In genomic region chr6:33440649-33441309, GRCh38 we compare ENCODE assay signal across 16 cellular contexts. TPM values are rescaled to one million over a fixed set of nuclear protein-coding genes. Genes with fewer than 3 reads are reported as not detected.
DNase-seq lines count a peak whose midpoint lies in the region; ATAC-seq, FAIRE-seq and TF ChIP-seq lines count a peak whose summit lies in the region.
"Had no signal": no experiment of that assay in that cellular context is flagged by ENCODE, and none has a peak within 500 bp of the region (broad histone marks: within the 10 kb centered on the region; RNA-seq: fewer than 3 reads in every experiment).

No MANE protein-coding gene starts in this region.

- H3K4me3 ChIP-seq in K562 (no peak overlapping the region), uterus (no peak overlapping the region)
- H3K4me3 ChIP-seq: A549 had no signal

- peak overlapping the region; percentile 32 to 72; a peak in 3 of 4 replicates for H3K9ac ChIP-seq in K562 (ENCODE audit: insufficient read depth in 1 of 2, low read depth in 2 of 2, low read length in 2 of 2)
- H3K9ac ChIP-seq: KMS-11 had no signal

- H2AFZ ChIP-seq in K562 (ENCODE audit: low read depth, low read length), result peak overlapping the region; percentile 70

- H3K27ac Mint-ChIP-seq in activated naive CD4-positive, alpha-beta T cell treated with anti-CD3 and anti-CD28 coated beads, Interleukin-2, amount 10 ng/mL, durations not matched to agents 7 days and 5 days, result peak overlapping the region; percentile 26
- peak overlapping the region; percentile 79 for H3K27ac Mint-ChIP-seq in stimulated activated effector memory CD8-positive, alpha-beta T cell treated with anti-CD3 and anti-CD28 coated beads, Interleukin-12 subunit alpha, Interleukin-12 subunit beta, amount 100 ng/mL, for 72 hours

- TF ChIP-seq EP300 in K562 (IDR thresholded peaks at IDR 0.05; ENCODE audit: low read length), result no peak

- ATAC-seq in K562 (peak; percentile 88), HG03280 (IDR thresholded peaks at IDR 0.05; ENCODE audit: unreplicated experiment) (no peak)
- no peak for ATAC-seq in stimulated activated effector memory CD8-positive, alpha-beta T cell treated with anti-CD3 and anti-CD28 coated beads, Interleukin-12 subunit alpha, Interleukin-12 subunit beta, amount 100 ng/mL, for 72 hours
- ATAC-seq: A549, PC-3 had no signal

- H3K4me1 ChIP-seq in K562 (replicated peaks in 1 of 2; ENCODE audit: control insufficient read depth in 2 of 2, insufficient read depth in 2 of 2, low read length in 2 of 2) (peaks cover 19 to 32% of the 10 kb centered on the region in 2 experiments), uterus (no peaks in the 10 kb centered on the region)
- H3K4me1 ChIP-seq: A549 had no signal

- H3K4me1 Mint-ChIP-seq in activated naive CD4-positive, alpha-beta T cell treated with anti-CD3 and anti-CD28 coated beads, Interleukin-2, amount 10 ng/mL, durations not matched to agents 7 days and 5 days, result no peaks in the 10 kb centered on the region
- H3K4me1 Mint-ChIP-seq in stimulated activated effector memory CD8-positive, alpha-beta T cell treated with anti-CD3 and anti-CD28 coated beads, Interleukin-12 subunit alpha, Interleukin-12 subunit beta, amount 100 ng/mL, for 72 hours, result peaks cover 6% of the 10 kb centered on the region

- CTCF ChIA-PET in activated naive CD4-positive, alpha-beta T cell treated with anti-CD3 and anti-CD28 coated beads, Interleukin-2, amount 10 ng/mL, durations not matched to agents 7 days and 5 days (lab: Charles Lee), result interaction anchor here (1.1 to 1.2 kb wide), 2 partner anchors 9 kb away, joined by 3 to 4 read pairs; no protein-coding TSS in a partner anchor
- CTCF ChIA-PET in K562 (lab: Yijun Ruan, JAX; ENCODE audit: low intra/inter-chr PET ratio), result no interaction called here

- DNase-seq in activated naive CD4-positive, alpha-beta T cell treated with anti-CD3 and anti-CD28 coated beads, Interleukin-2, amount 10 ng/mL, durations not matched to agents 7 days and 5 days, result no peak
- no peak for DNase-seq in activated naive CD4-positive, alpha-beta T cell treated with anti-CD3 and anti-CD28 coated beads, Interleukin-2, amount 50 U/mL, for 16 hours
- DNase-seq in GM13976 (ENCODE audit: low spot score) (peak; percentile 9), K562 (ENCODE audit: extremely low read depth in 1 of 4, low spot score in 3 of 4) (peak; percentile 55 to 78 (median 62)), uterus (no peak)
- no peak for DNase-seq in stimulated activated effector memory CD8-positive, alpha-beta T cell treated with anti-CD3 and anti-CD28 coated beads, Interleukin-12 subunit alpha, Interleukin-12 subunit beta, amount 100 ng/mL, for 72 hours (ENCODE audit: low spot score in 2 of 2)
- DNase-seq: CD4-positive, CD25-positive, alpha-beta regulatory T cell; GF-D8; GOT3; NCI-H1092; NCI-H2107; NCI-H345; PC-3 had no signal

- H3K27me3 ChIP-seq in K562 (ENCODE audit: control insufficient read depth in 2 of 2, insufficient read depth in 2 of 2, low read length in 2 of 2) (no peaks in the 10 kb centered on the region), uterus (no peaks in the 10 kb centered on the region)

- no TSS peak for BruUV-seq in K562 (replicated peaks; lab: Mats Ljungman, UMichigan)

- no peak overlapping the region for H3K4me3 Mint-ChIP-seq in activated naive CD4-positive, alpha-beta T cell treated with anti-CD3 and anti-CD28 coated beads, Interleukin-2, amount 10 ng/mL, durations not matched to agents 7 days and 5 days
- no peak overlapping the region for H3K4me3 Mint-ChIP-seq in stimulated activated effector memory CD8-positive, alpha-beta T cell treated with anti-CD3 and anti-CD28 coated beads, Interleukin-12 subunit alpha, Interleukin-12 subunit beta, amount 100 ng/mL, for 72 hours
- H3K4me3 Mint-ChIP-seq: CD4-positive, CD25-positive, alpha-beta regulatory T cell had no signal

- no peaks in the 10 kb centered on the region for H3K9me3 ChIP-seq in K562 (replicated peaks; ENCODE audit: control insufficient read depth, insufficient read depth, low read depth, low read length)
- no peaks in the 10 kb centered on the region for H3K9me3 ChIP-seq in uterus
- H3K9me3 ChIP-seq: A549 had no signal

- no peak for TF ChIP-seq RAD21 in K562 (CRISPR knock-in tag; conservative IDR thresholded peaks at IDR 0.05 in 1 of 2, IDR thresholded peaks at IDR 0.05 in 1 of 2)

- peaks cover 49% of the 10 kb centered on the region for H3K36me3 Mint-ChIP-seq in activated naive CD4-positive, alpha-beta T cell treated with anti-CD3 and anti-CD28 coated beads, Interleukin-2, amount 10 ng/mL, durations not matched to agents 7 days and 5 days
- peaks cover 82% of the 10 kb centered on the region for H3K36me3 Mint-ChIP-seq in stimulated activated effector memory CD8-positive, alpha-beta T cell treated with anti-CD3 and anti-CD28 coated beads, Interleukin-12 subunit alpha, Interleukin-12 subunit beta, amount 100 ng/mL, for 72 hours

- POLR2A ChIA-PET in K562 (lab: Yijun Ruan, JAX), result interaction anchor here (0.6 to 3.8 kb wide), 11 partner anchors 9 to 270 kb away, joined by 3 to 30 read pairs (median 4); partner anchors contain the start of genes PFDN6, RING1, RPS18 and VPS52

- H3K9me1 ChIP-seq in K562 (ENCODE audit: control insufficient read depth, insufficient read depth, low read length), result peaks cover 3% of the 10 kb centered on the region

- TF ChIP-seq CTCF in GM13976 (IDR thresholded peaks at IDR 0.05; ENCODE audit: borderline replicate concordance, control extremely low read depth, extremely low read depth, insufficient read depth, missing control alignments) (no peak), K562 (IDR thresholded peaks at IDR 0.05 in 2 of 3, conservative IDR thresholded peaks at IDR 0.05 in 1 of 3; ENCODE audit: insufficient read depth in 2 of 3, low read depth in 1 of 3, low read length in 3 of 3) (no peak), uterus (IDR thresholded peaks at IDR 0.05) (no peak)

- no peaks in the 10 kb centered on the region for H3K27me3 Mint-ChIP-seq in activated naive CD4-positive, alpha-beta T cell treated with anti-CD3 and anti-CD28 coated beads, Interleukin-2, amount 10 ng/mL, durations not matched to agents 7 days and 5 days
- H3K27me3 Mint-ChIP-seq: CD4-positive, CD25-positive, alpha-beta regulatory T cell had no signal

- H3K36me3 ChIP-seq in K562 (ENCODE audit: control insufficient read depth, insufficient read depth, low read length), result peaks cover 72% of the 10 kb centered on the region
- no peaks in the 10 kb centered on the region for H3K36me3 ChIP-seq in uterus

- H4K20me1 ChIP-seq in K562 (replicated peaks; ENCODE audit: control insufficient read depth, insufficient read depth, low read length), result no peaks in the 10 kb centered on the region; the same call in 1 of the 2 replicates

- H3K4me2 ChIP-seq in K562 (ENCODE audit: insufficient read depth, low read length), result peak overlapping the region; percentile 71
- H3K4me2 ChIP-seq: A549, KMS-11 had no signal

- H3K9me3 Mint-ChIP-seq in activated naive CD4-positive, alpha-beta T cell treated with anti-CD3 and anti-CD28 coated beads, Interleukin-2, amount 10 ng/mL, durations not matched to agents 7 days and 5 days, result no peaks in the 10 kb centered on the region
- no peaks in the 10 kb centered on the region for H3K9me3 Mint-ChIP-seq in stimulated activated effector memory CD8-positive, alpha-beta T cell treated with anti-CD3 and anti-CD28 coated beads, Interleukin-12 subunit alpha, Interleukin-12 subunit beta, amount 100 ng/mL, for 72 hours
- H3K9me3 Mint-ChIP-seq: CD4-positive, CD25-positive, alpha-beta regulatory T cell had no signal

- FAIRE-seq in K562 (lab: Jason Lieb, UNC), result peak; percentile 90
- FAIRE-seq: A549 had no signal

- intact Hi-C loops in K562 (cut with micrococcal nuclease) (no loop called here), uterus (cut with DNase I; ENCODE audit: low total_unique reads) (no loop called here)

- no peak for TF ChIP-seq POLR2A in K562 (conservative IDR thresholded peaks at IDR 0.05)
- no peak for TF ChIP-seq POLR2A in uterus (IDR thresholded peaks at IDR 0.05)

- WGBS in K562 (ENCODE audit: insufficient coverage, low coverage, missing lambda C conversion rate), result 11% methylated on average over 19 of the region's 19 CpGs

- H3K27ac ChIP-seq in K562 (ENCODE audit: extremely low read depth, low read depth, low read length), result peak overlapping the region; percentile 53; the same call in 2 of the 3 replicates
- H3K27ac ChIP-seq in uterus, result no peak overlapping the region
- H3K27ac ChIP-seq: A549, KMS-11 had no signal

- no peaks in the 10 kb centered on the region for H3K79me2 ChIP-seq in K562 (ENCODE audit: control insufficient read depth, insufficient read depth, low read length)

- in situ Hi-C loops in GM13976 (cut with MboI; ENCODE audit: low sequenced_read_pairs, unreplicated experiment), result no loop called here
- in situ Hi-C loops in K562 (cut with MboI), result no loop called here

RNA-seq across cellular contexts. Expression of gene ZBTB9, which starts 13.6 kb away (rescaled TPM):
- 14.2 and 31.6 TPM in 2 replicates for total RNA-seq in K562 (2011; cell fraction: chromatin; rRNA removed; ENCODE audit: low replicate concordance)
- total RNA-seq in K562 (2011; cell fraction: nucleolus; rRNA removed), result 23.9 and 26.3 TPM in 2 replicates
- total RNA-seq in K562 (2011; cell fraction: nucleoplasm; rRNA removed), result 14.0 and 19.2 TPM in 2 replicates
- total RNA-seq in K562 (2014; rRNA removed) (10.4 and 15.0 TPM in 2 replicates), K562 (2014; rRNA removed; fragmentation: Illumina TruSeq; extraction: Trizol) (10.3 and 10.4 TPM in 2 replicates), K562 (2015; rRNA removed; fragmentation: Illumina TruSeq; extraction: Trizol) (12.7 and 13.1 TPM in 2 replicates), K562 (2021) (15.9 and 17.3 TPM in 2 replicates), uterus (10 to 100 TPM in 1 of 4 donors, 1 to 10 TPM in 1, under 1 TPM in 2; under 0.01 to 12.0 (median 4.7) TPM)
- polyA plus RNA-seq in K562 (2011; rRNA removed) (10.5 and 11.1 TPM in 2 replicates), K562 (2014; fragmentation: Illumina TruSeq; extraction: Trizol) (16.3 and 19.5 TPM in 2 replicates), K562 (2014; fragmentation: Nextera tagmentation; extraction: Ambion mirVana) (1 to 10 TPM; 1.9 to 2.5 TPM), K562 (2014; rRNA removed) (6.9 and 11.9 TPM in 2 replicates)
- polyA plus RNA-seq in K562 (2011; cell fraction: cytosol; rRNA removed), result 7.8 and 10.3 TPM in 2 replicates
- polyA plus RNA-seq in K562 (2011; cell fraction: nucleus; rRNA removed), result 13.6 and 18.1 TPM in 2 replicates
- polyA plus RNA-seq in K562 (2012), result 12.2 and 14.5 TPM in 2 replicates
- 11.3 and 13.1 TPM in 2 replicates for polyA minus RNA-seq in K562 (2011; rRNA and poly(A)+ RNA removed)
- polyA minus RNA-seq in K562 (2011; cell fraction: cytosol; rRNA and poly(A)+ RNA removed), result 11.1 and 15.7 TPM in 2 replicates
- polyA minus RNA-seq in K562 (2011; cell fraction: nucleus; rRNA and poly(A)+ RNA removed), result 6.6 and 10.3 TPM in 2 replicates

RNA-seq across cellular contexts. Expression of gene SYNGAP1, which starts 20.9 kb away (rescaled TPM):
- 66.9 and 126 TPM in 2 replicates for total RNA-seq in K562 (2011; cell fraction: chromatin; rRNA removed; ENCODE audit: low replicate concordance)
- 33.0 and 37.9 TPM in 2 replicates for total RNA-seq in K562 (2011; cell fraction: nucleolus; rRNA removed)
- total RNA-seq in K562 (2011; cell fraction: nucleoplasm; rRNA removed), result 43.4 and 59.2 TPM in 2 replicates
- total RNA-seq in K562 (2014; rRNA removed) (2.5 and 2.9 TPM in 2 replicates), K562 (2014; rRNA removed; fragmentation: Illumina TruSeq; extraction: Trizol) (1.9 and 2.6 TPM in 2 replicates), K562 (2015; rRNA removed; fragmentation: Illumina TruSeq; extraction: Trizol) (3.2 and 3.8 TPM in 2 replicates), K562 (2021) (15.2 and 22.8 TPM in 2 replicates), uterus (10 to 100 TPM; 11.5 to 67.6 (median 14.4) TPM)
- polyA plus RNA-seq in K562 (2011; rRNA removed) (4.4 and 8.2 TPM in 2 replicates), K562 (2014; fragmentation: Illumina TruSeq; extraction: Trizol) (13.9 and 14.2 TPM in 2 replicates), K562 (2014; fragmentation: Nextera tagmentation; extraction: Ambion mirVana) (under 1 TPM; 0.01 to 0.06 TPM), K562 (2014; rRNA removed) (14.2 and 14.6 TPM in 2 replicates)
- 2.7 and 2.8 TPM in 2 replicates for polyA plus RNA-seq in K562 (2011; cell fraction: cytosol; rRNA removed)
- 51.0 and 114 TPM in 2 replicates for polyA plus RNA-seq in K562 (2011; cell fraction: nucleus; rRNA removed)
- 15.7 and 22.6 TPM in 2 replicates for polyA plus RNA-seq in K562 (2012)
- polyA minus RNA-seq in K562 (2011; rRNA and poly(A)+ RNA removed), result 4.1 and 4.2 TPM in 2 replicates
- 3.9 and 4.4 TPM in 2 replicates for polyA minus RNA-seq in K562 (2011; cell fraction: cytosol; rRNA and poly(A)+ RNA removed)
- polyA minus RNA-seq in K562 (2011; cell fraction: nucleus; rRNA and poly(A)+ RNA removed), result 10.8 and 12.3 TPM in 2 replicates

RNA-seq across cellular contexts. Expression of gene CUTA, which starts 22.9 kb away (rescaled TPM):
- total RNA-seq in K562 (2011; cell fraction: chromatin; rRNA removed; ENCODE audit: low replicate concordance), result 90.7 and 171 TPM in 2 replicates
- total RNA-seq in K562 (2011; cell fraction: nucleolus; rRNA removed), result 247 and 251 TPM in 2 replicates
- total RNA-seq in K562 (2011; cell fraction: nucleoplasm; rRNA removed), result 190 and 192 TPM in 2 replicates
- 310 and 413 TPM in 2 replicates for total RNA-seq in K562 (2014; rRNA removed)
- 192 and 203 TPM in 2 replicates for total RNA-seq in K562 (2014; rRNA removed; fragmentation: Illumina TruSeq; extraction: Trizol)
- 316 and 317 TPM in 2 replicates for total RNA-seq in K562 (2015; rRNA removed; fragmentation: Illumina TruSeq; extraction: Trizol)
- 369 and 372 TPM in 2 replicates for total RNA-seq in K562 (2021)
- polyA plus RNA-seq in K562 (2011; rRNA removed), result 166 and 178 TPM in 2 replicates
- 269 and 458 TPM in 2 replicates for polyA plus RNA-seq in K562 (2011; cell fraction: cytosol; rRNA removed)
- polyA plus RNA-seq in K562 (2011; cell fraction: nucleus; rRNA removed), result 356 and 369 TPM in 2 replicates
- 506 and 529 TPM in 2 replicates for polyA plus RNA-seq in K562 (2012)
- polyA plus RNA-seq in K562 (2014; fragmentation: Illumina TruSeq; extraction: Trizol), result 264 and 434 TPM in 2 replicates
- 100 to 1,000 TPM; 653 to 682 TPM for polyA plus RNA-seq in K562 (2014; fragmentation: Nextera tagmentation; extraction: Ambion mirVana)
- polyA plus RNA-seq in K562 (2014; rRNA removed), result 296 and 360 TPM in 2 replicates
- polyA minus RNA-seq in K562 (2011; rRNA and poly(A)+ RNA removed), result 142 and 158 TPM in 2 replicates
- polyA minus RNA-seq in K562 (2011; cell fraction: cytosol; rRNA and poly(A)+ RNA removed), result 90.0 and 120 TPM in 2 replicates
- 56.4 and 86.2 TPM in 2 replicates for polyA minus RNA-seq in K562 (2011; cell fraction: nucleus; rRNA and poly(A)+ RNA removed)
- total RNA-seq in uterus, result 100 to 1,000 TPM in 1 of 4 donors, 10 to 100 TPM in 3; 10.8 to 135 (median 72.7) TPM

RNA-seq across cellular contexts. Expression of gene PHF1, which starts 30.0 kb away (rescaled TPM):
- 151 and 284 TPM in 2 replicates for total RNA-seq in K562 (2011; cell fraction: chromatin; rRNA removed; ENCODE audit: low replicate concordance)
- total RNA-seq in K562 (2011; cell fraction: nucleolus; rRNA removed), result 158 and 171 TPM in 2 replicates
- total RNA-seq in K562 (2011; cell fraction: nucleoplasm; rRNA removed), result 141 and 150 TPM in 2 replicates
- total RNA-seq in K562 (2014; rRNA removed), result 27.3 and 29.7 TPM in 2 replicates
- 16.2 and 20.8 TPM in 2 replicates for total RNA-seq in K562 (2014; rRNA removed; fragmentation: Illumina TruSeq; extraction: Trizol)
- 29.6 and 33.7 TPM in 2 replicates for total RNA-seq in K562 (2015; rRNA removed; fragmentation: Illumina TruSeq; extraction: Trizol)
- 42.1 and 43.2 TPM in 2 replicates for total RNA-seq in K562 (2021)
- 45.9 and 59.4 TPM in 2 replicates for polyA plus RNA-seq in K562 (2011; rRNA removed)
- polyA plus RNA-seq in K562 (2011; cell fraction: cytosol; rRNA removed), result 56.9 and 69.4 TPM in 2 replicates
- 359 and 410 TPM in 2 replicates for polyA plus RNA-seq in K562 (2011; cell fraction: nucleus; rRNA removed)
- polyA plus RNA-seq in K562 (2012), result 42.7 and 85.4 TPM in 2 replicates
- polyA plus RNA-seq in K562 (2014; fragmentation: Illumina TruSeq; extraction: Trizol), result 45.5 and 48.8 TPM in 2 replicates
- 1 to 10 TPM; 3.7 to 4.0 TPM for polyA plus RNA-seq in K562 (2014; fragmentation: Nextera tagmentation; extraction: Ambion mirVana)
- 60.8 and 64.2 TPM in 2 replicates for polyA plus RNA-seq in K562 (2014; rRNA removed)
- 21.9 and 26.4 TPM in 2 replicates for polyA minus RNA-seq in K562 (2011; rRNA and poly(A)+ RNA removed)
- 12.4 and 15.0 TPM in 2 replicates for polyA minus RNA-seq in K562 (2011; cell fraction: cytosol; rRNA and poly(A)+ RNA removed)
- polyA minus RNA-seq in K562 (2011; cell fraction: nucleus; rRNA and poly(A)+ RNA removed), result 40.8 and 50.0 TPM in 2 replicates
- total RNA-seq in uterus, result 100 to 1,000 TPM in 1 of 4 donors, 10 to 100 TPM in 3; 10.5 to 147 (median 35.3) TPM

RNA-seq across cellular contexts. Expression of gene KIFC1, which starts 49.2 kb away (rescaled TPM):
- total RNA-seq in K562 (2011; cell fraction: chromatin; rRNA removed; ENCODE audit: low replicate concordance), result 117 and 182 TPM in 2 replicates
- 141 and 154 TPM in 2 replicates for total RNA-seq in K562 (2011; cell fraction: nucleolus; rRNA removed)
- total RNA-seq in K562 (2011; cell fraction: nucleoplasm; rRNA removed), result 113 and 129 TPM in 2 replicates
- total RNA-seq in K562 (2014; rRNA removed) (50.2 and 62.5 TPM in 2 replicates), K562 (2014; rRNA removed; fragmentation: Illumina TruSeq; extraction: Trizol) (38.6 and 42.3 TPM in 2 replicates), K562 (2015; rRNA removed; fragmentation: Illumina TruSeq; extraction: Trizol) (77.9 and 80.1 TPM in 2 replicates), K562 (2021) (79.2 and 85.6 TPM in 2 replicates), uterus (10 to 100 TPM in 1 of 4 donors, 1 to 10 TPM in 1, not detected in 2; 1.8 to 20.0 TPM)
- polyA plus RNA-seq in K562 (2011; rRNA removed) (95.2 and 103 TPM in 2 replicates), K562 (2014; fragmentation: Illumina TruSeq; extraction: Trizol) (76.9 and 82.7 TPM in 2 replicates), K562 (2014; fragmentation: Nextera tagmentation; extraction: Ambion mirVana) (1 to 10 TPM; 1.3 to 2.2 TPM), K562 (2014; rRNA removed) (84.1 and 88.6 TPM in 2 replicates)
- polyA plus RNA-seq in K562 (2011; cell fraction: cytosol; rRNA removed), result 82.9 and 95.7 TPM in 2 replicates
- 255 and 308 TPM in 2 replicates for polyA plus RNA-seq in K562 (2011; cell fraction: nucleus; rRNA removed)
- polyA plus RNA-seq in K562 (2012), result 70.1 and 78.9 TPM in 2 replicates
- polyA minus RNA-seq in K562 (2011; rRNA and poly(A)+ RNA removed), result 91.4 and 99.3 TPM in 2 replicates
- 43.1 and 48.8 TPM in 2 replicates for polyA minus RNA-seq in K562 (2011; cell fraction: cytosol; rRNA and poly(A)+ RNA removed)
- 113 and 139 TPM in 2 replicates for polyA minus RNA-seq in K562 (2011; cell fraction: nucleus; rRNA and poly(A)+ RNA removed)

Comparison
In these comparisons a context has a peak if more than half of its experiments do, and no peak if none do; other contexts are left out.
1. DNase-seq: peak in GM13976 (single experiment) and K562 (4 of 4); none in activated naive CD4-positive, alpha-beta T cell treated with anti-CD3 and anti-CD28 coated beads, Interleukin-2, amount 10 ng/mL, durations not matched to agents 7 days and 5 days (single experiment), activated naive CD4-positive, alpha-beta T cell treated with anti-CD3 and anti-CD28 coated beads, Interleukin-2, amount 50 U/mL, for 16 hours (single experiment), stimulated activated effector memory CD8-positive, alpha-beta T cell treated with anti-CD3 and anti-CD28 coated beads, Interleukin-12 subunit alpha, Interleukin-12 subunit beta, amount 100 ng/mL, for 72 hours (0 of 2) and uterus (0 of 2).